Comparison of ENCODE assay signal across 11 cellular contexts in genomic region chr6:45724511-45724910, GRCh38.
DNase-seq lines count a peak whose midpoint lies in the region; ATAC-seq and TF ChIP-seq lines count a peak whose summit lies in the region.
"Had no signal": no experiment of that assay in that cellular context is flagged by ENCODE, and none has a peak within 500 bp of the region (broad histone marks: within the 10 kb centered on the region; RNA-seq: fewer than 3 reads in every experiment).

No MANE protein-coding gene starts in this region.

- H2AFZ ChIP-seq in PC-9 = no peak overlapping the region

- POLR2A ChIA-PET in PC-9 (lab: Charles Lee; ENCODE audit: unreplicated experiment) = interaction anchor here (0.6 to 0.7 kb wide), 2 partner anchors 10 to 962 kb away, joined by 3 read pairs; no protein-coding TSS in a partner anchor

- DNase-seq in HCEC 1CT (peak; percentile 81), PC-9 (peak; percentile 53 to 56), fibroblast of peridontal ligament (ENCODE audit: extremely low read depth) (peak; percentile 80), smooth muscle cell of the brain vasculature (ENCODE audit: low read depth, low spot score) (peak; percentile 67), cerebellum (ENCODE audit: low spot score) (no peak)
- DNase-seq in activated T-cell treated with anti-CD3 and anti-CD28 coated beads, Interleukin-2, amount 50 U/mL, for 1 hour = no peak
- DNase-seq: NCI-H748 treated with DMSO at 0.1 percent for 48 hours, T-helper 17 cell had no signal

- no peaks in the 10 kb centered on the region for H3K79me2 ChIP-seq in PC-9 (ENCODE audit: low read depth)

- H3K9me3 ChIP-seq in PC-9 (ENCODE audit: insufficient read depth, low read depth) = no peaks in the 10 kb centered on the region; the same call in 1 of the 2 replicates
- H3K9me3 ChIP-seq: body of pancreas had no signal

- H3K27ac ChIP-seq in PC-9 = no peak overlapping the region
- H3K27ac ChIP-seq: body of pancreas had no signal

- H3F3A ChIP-seq in PC-9 (ENCODE audit: insufficient read depth, low read depth) = no peaks in the 10 kb centered on the region

- no peak for ATAC-seq in GM21515 (IDR thresholded peaks at IDR 0.05; ENCODE audit: unreplicated experiment)
- ATAC-seq: body of pancreas; stimulated activated memory B cell treated with anti-CD40 and anti-IgM and Interleukin-4, amounts not matched to agents 10 μg/mL and 1 μg/mL and 100 μg/mL, for 72 hours; T-helper 17 cell had no signal

- intact Hi-C loops in PC-9 (cut with micrococcal nuclease; ENCODE audit: unreplicated experiment) = no loop called here

- no peak overlapping the region for H3K4me2 ChIP-seq in PC-9

- H3K4me1 ChIP-seq in PC-9 (replicated peaks; ENCODE audit: insufficient read depth) = no peaks in the 10 kb centered on the region
- H3K4me1 ChIP-seq: body of pancreas had no signal

- H3K27me3 ChIP-seq in PC-9 (ENCODE audit: insufficient read depth, low read depth) = no peaks in the 10 kb centered on the region
- H3K27me3 ChIP-seq: body of pancreas had no signal

- CTCF ChIA-PET in PC-9 (lab: Charles Lee) = no interaction called here

- no peak for TF ChIP-seq CTCF in PC-9 (conservative IDR thresholded peaks at IDR 0.05)

- no peaks in the 10 kb centered on the region for H3K9me2 ChIP-seq in PC-9 (ENCODE audit: insufficient read depth)

- BruUV-seq in PC-9 (replicated peaks; lab: Mats Ljungman, UMichigan) = no TSS peak

- no peak overlapping the region for H3K4me3 ChIP-seq in PC-9
- H3K4me3 ChIP-seq: body of pancreas had no signal

- H3K36me3 ChIP-seq in PC-9 (ENCODE audit: low read depth) = no peaks in the 10 kb centered on the region

- H4K20me1 ChIP-seq in PC-9 (ENCODE audit: insufficient read depth) = no peaks in the 10 kb centered on the region

Comparison
In these comparisons a context has a peak if more than half of its experiments do, and no peak if none do; other contexts are left out.
1. DNase-seq: peak in HCEC 1CT (single experiment), PC-9 (2 of 2), fibroblast of peridontal ligament (single experiment) and smooth muscle cell of the brain vasculature (single experiment); none in activated T-cell treated with anti-CD3 and anti-CD28 coated beads, Interleukin-2, amount 50 U/mL, for 1 hour (single experiment) and cerebellum (single experiment).